ENCODE assay signal across 19 cellular contexts in the genomic region with DNA sequence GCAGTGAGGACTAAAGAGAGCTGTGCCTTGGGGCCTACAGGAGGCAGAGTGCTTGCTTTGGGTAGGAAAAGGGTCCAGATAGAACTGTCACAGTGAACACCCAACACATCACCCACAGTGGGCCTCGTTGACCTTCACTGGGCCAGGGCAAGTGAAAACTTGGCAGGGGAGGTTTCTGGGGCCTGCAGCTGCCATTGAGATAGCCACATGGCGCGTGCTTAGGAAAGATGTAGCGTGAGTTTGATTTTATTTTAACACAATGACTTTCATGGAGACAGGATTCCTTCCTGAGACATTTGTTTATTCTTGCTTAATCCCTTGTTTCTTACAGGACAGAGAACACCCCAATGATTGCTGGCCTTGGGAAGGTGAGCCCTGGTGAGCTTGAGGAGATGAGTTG. TPM values are rescaled to one million over a fixed set of nuclear protein-coding genes. Genes with fewer than 3 reads are reported as not detected.
DNase-seq lines count a peak whose midpoint lies in the region; ATAC-seq, FAIRE-seq and TF ChIP-seq lines count a peak whose summit lies in the region.
"Had no signal": no experiment of that assay in that cellular context is flagged by ENCODE, and none has a peak within 500 bp of the region (broad histone marks: within the 10 kb centered on the region; RNA-seq: fewer than 3 reads in every experiment).

No MANE protein-coding gene starts in this region.

- TF ChIP-seq CTCF in right atrium auricular region (IDR thresholded peaks at IDR 0.05) (no peak), heart right ventricle (IDR thresholded peaks at IDR 0.05) (no peak), K562 (IDR thresholded peaks at IDR 0.05 in 2 of 3, conservative IDR thresholded peaks at IDR 0.05 in 1 of 3; ENCODE audit: insufficient read depth in 2 of 3, low read depth in 1 of 3, low read length in 3 of 3) (no peak), osteoblast (IDR thresholded peaks at IDR 0.05; ENCODE audit: extremely low read depth, low read depth, low read length) (no peak), glutamatergic neuron (IDR thresholded peaks at IDR 0.05; ENCODE audit: partially characterized antibody, unreplicated experiment) (no peak)

- H3K9me3 Mint-ChIP-seq in glutamatergic neuron (ENCODE audit: unreplicated experiment), result peaks cover 7% of the 10 kb centered on the region
- H3K9me3 Mint-ChIP-seq: IgD-negative memory B cell had no signal

- no peaks in the 10 kb centered on the region for H3K27me3 ChIP-seq in right atrium auricular region
- no peaks in the 10 kb centered on the region for H3K27me3 ChIP-seq in heart right ventricle
- H3K27me3 ChIP-seq in K562 (ENCODE audit: control insufficient read depth in 2 of 2, insufficient read depth in 2 of 2, low read length in 2 of 2), result no peaks in the 10 kb centered on the region
- H3K27me3 ChIP-seq in osteoblast (ENCODE audit: insufficient read depth, low read length), result no peaks in the 10 kb centered on the region
- H3K27me3 ChIP-seq: BE2C, Peyer's patch, SJCRH30 had no signal

- in situ Hi-C loops in K562 (cut with MboI), result no loop called here

- H2AFZ ChIP-seq in K562 (ENCODE audit: low read depth, low read length) (no peak overlapping the region), osteoblast (ENCODE audit: low read length) (no peak overlapping the region)

- TF ChIP-seq RAD21 in K562 (CRISPR knock-in tag; conservative IDR thresholded peaks at IDR 0.05 in 1 of 2, IDR thresholded peaks at IDR 0.05 in 1 of 2), result no peak

- peaks cover 3% of the 10 kb centered on the region for H3K4me1 Mint-ChIP-seq in glutamatergic neuron (ENCODE audit: low read depth, unreplicated experiment)

- no peak for TF ChIP-seq POLR2A in K562 (conservative IDR thresholded peaks at IDR 0.05)

- H3K79me2 ChIP-seq in K562 (ENCODE audit: control insufficient read depth, insufficient read depth, low read length), result no peaks in the 10 kb centered on the region
- no peaks in the 10 kb centered on the region for H3K79me2 ChIP-seq in osteoblast (ENCODE audit: insufficient read depth, low read length)

- peaks cover 10% of the 10 kb centered on the region for H3K27me3 Mint-ChIP-seq in glutamatergic neuron (ENCODE audit: unreplicated experiment)
- H3K27me3 Mint-ChIP-seq: IgD-negative memory B cell had no signal

- no peak for ATAC-seq in heart right ventricle
- no peak for ATAC-seq in K562

- no peak overlapping the region for H3K4me3 Mint-ChIP-seq in glutamatergic neuron (ENCODE audit: unreplicated experiment)
- H3K4me3 Mint-ChIP-seq: IgD-negative memory B cell had no signal

- POLR2A ChIA-PET in K562 (lab: Yijun Ruan, JAX) (interaction anchor here (1.1 to 1.7 kb wide), 3 partner anchors 10 to 14 kb away, joined by 3 to 4 read pairs (median 3); no protein-coding TSS in a partner anchor), HEK293T (lab: Yijun Ruan, JAX) (no interaction called here)

- H3K9me3 ChIP-seq in right atrium auricular region (no peaks in the 10 kb centered on the region), heart right ventricle (no peaks in the 10 kb centered on the region), K562 (replicated peaks; ENCODE audit: control insufficient read depth, insufficient read depth, low read depth, low read length) (no peaks in the 10 kb centered on the region), osteoblast (ENCODE audit: low read depth, low read length) (no peaks in the 10 kb centered on the region)
- H3K9me3 ChIP-seq: BE2C, Peyer's patch, SJCRH30 had no signal

- no peaks in the 10 kb centered on the region for H3K4me1 ChIP-seq in right atrium auricular region
- H3K4me1 ChIP-seq in heart right ventricle, result peaks cover 0 to 8% (median 0%) of the 10 kb centered on the region in 9 donors
- no peaks in the 10 kb centered on the region for H3K4me1 ChIP-seq in K562 (replicated peaks in 1 of 2; ENCODE audit: control insufficient read depth in 2 of 2, insufficient read depth in 2 of 2, low read length in 2 of 2)
- H3K4me1 ChIP-seq in osteoblast (ENCODE audit: insufficient read depth, low read length), result no peaks in the 10 kb centered on the region
- H3K4me1 ChIP-seq: BE2C, Peyer's patch, SJCRH30 had no signal

- TF ChIP-seq EP300 in K562 (IDR thresholded peaks at IDR 0.05; ENCODE audit: low read length), result no peak

- intact Hi-C loops in heart right ventricle (cut with DNase I) (no loop called here), K562 (cut with micrococcal nuclease) (no loop called here)

- no TSS peak for BruUV-seq in K562 (replicated peaks; lab: Mats Ljungman, UMichigan)

- H3K27ac ChIP-seq in right atrium auricular region (no peak overlapping the region), heart right ventricle (no peak overlapping the region), K562 (ENCODE audit: extremely low read depth, low read depth, low read length) (no peak overlapping the region), osteoblast (ENCODE audit: low read depth, low read length) (no peak overlapping the region)
- H3K27ac ChIP-seq: Peyer's patch, SJCRH30 had no signal

- H3K9me1 ChIP-seq in K562 (ENCODE audit: control insufficient read depth, insufficient read depth, low read length), result no peaks in the 10 kb centered on the region

- H3K9ac ChIP-seq in K562 (ENCODE audit: insufficient read depth in 1 of 2, low read depth in 2 of 2, low read length in 2 of 2), result no peak overlapping the region

- no peak overlapping the region for H3K27ac Mint-ChIP-seq in glutamatergic neuron (ENCODE audit: unreplicated experiment)

- no peaks in the 10 kb centered on the region for H4K20me1 ChIP-seq in K562 (replicated peaks; ENCODE audit: control insufficient read depth, insufficient read depth, low read length)
- H4K20me1 ChIP-seq in osteoblast (ENCODE audit: insufficient read depth, low read length), result no peaks in the 10 kb centered on the region

- no peak for FAIRE-seq in K562 (lab: Jason Lieb, UNC)

- no peak overlapping the region for H3K4me3 ChIP-seq in right atrium auricular region
- H3K4me3 ChIP-seq in heart right ventricle, result no peak overlapping the region
- no peak overlapping the region for H3K4me3 ChIP-seq in K562
- no peak overlapping the region for H3K4me3 ChIP-seq in osteoblast (ENCODE audit: insufficient read depth, low read length)
- H3K4me3 ChIP-seq: Peyer's patch, SJCRH30 had no signal

- no peaks in the 10 kb centered on the region for H3K36me3 ChIP-seq in right atrium auricular region
- peaks cover 0 to 11% (median 0%) of the 10 kb centered on the region in 9 donors for H3K36me3 ChIP-seq in heart right ventricle
- peaks cover 17% of the 10 kb centered on the region; the same call in 2 of the 3 replicates for H3K36me3 ChIP-seq in K562 (ENCODE audit: control insufficient read depth, insufficient read depth, low read length)
- no peaks in the 10 kb centered on the region for H3K36me3 ChIP-seq in osteoblast (ENCODE audit: insufficient read depth, low read length)

- DNase-seq in right atrium auricular region (ENCODE audit: low spot score) (peak; percentile 32), heart right ventricle (no peak), K562 (ENCODE audit: extremely low read depth in 1 of 4, low spot score in 3 of 4) (no peak), osteoblast (ENCODE audit: insufficient read length, low spot score, missing footprints) (peak; percentile 22), activated gamma-delta T cell (lab: John Stamatoyannopoulos, UW) (no peak), HEK293T (ENCODE audit: extremely low spot score) (no peak), glutamatergic neuron (no peak)
- DNase-seq: BE2C, DMS79, Karpas-422, NCI-H1417, NCI-H187, NCI-H446, NCI-H526, SJCRH30 had no signal

- no peaks in the 10 kb centered on the region for H3K36me3 Mint-ChIP-seq in glutamatergic neuron (ENCODE audit: unreplicated experiment)
- H3K36me3 Mint-ChIP-seq: IgD-negative memory B cell had no signal

- 87 to 95% methylated on average over 4 of the region's 4 CpGs for WGBS in heart right ventricle, 2 donors
- 87% methylated on average over 4 of the region's 4 CpGs for WGBS in K562 (ENCODE audit: insufficient coverage, low coverage, missing lambda C conversion rate)

- CTCF ChIA-PET in K562 (lab: Yijun Ruan, JAX; ENCODE audit: low intra/inter-chr PET ratio) (no interaction called here), HEK293T (lab: Yijun Ruan, JAX) (no interaction called here)

- no peak overlapping the region for H3K4me2 ChIP-seq in K562 (ENCODE audit: insufficient read depth, low read length)
- H3K4me2 ChIP-seq in osteoblast (ENCODE audit: insufficient read depth, low read length), result no peak overlapping the region

RNA-seq across cellular contexts. Expression of a gene that starts 9.3 kb away (rescaled TPM):
- 1 to 10 TPM in 1 of 2 donors, under 1 TPM in 1; 0.26 to 2.0 TPM for total RNA-seq in right atrium auricular region
- 1 to 10 TPM in 1 of 10 donors, under 1 TPM in 7, not detected in 2; 0.10 to 1.7 (median 0.38) TPM for total RNA-seq in heart right ventricle
- under 1 TPM; 0.01 to 0.29 TPM for polyA plus RNA-seq in heart right ventricle
- 0.30 TPM in 1 of 2 replicates, not detected in the other for total RNA-seq in K562 (2011; cell fraction: chromatin; rRNA removed; ENCODE audit: low replicate concordance)
- 0.26 and 0.33 TPM in 2 replicates for total RNA-seq in K562 (2011; cell fraction: nucleolus; rRNA removed)
- total RNA-seq in K562 (2011; cell fraction: nucleoplasm; rRNA removed), result 0.07 TPM in 1 of 2 replicates, not detected in the other
- total RNA-seq in K562 (2014; rRNA removed), result 0.04 and 0.09 TPM in 2 replicates
- not detected in 2 replicates for total RNA-seq in K562 (2014; rRNA removed; fragmentation: Illumina TruSeq; extraction: Trizol)
- total RNA-seq in K562 (2015; rRNA removed; fragmentation: Illumina TruSeq; extraction: Trizol), result 0.04 TPM in 2 replicates
- total RNA-seq in K562 (2021), result 0.04 and 0.09 TPM in 2 replicates
- polyA plus RNA-seq in K562 (2011; rRNA removed), result 0.04 and 0.07 TPM in 2 replicates
- polyA plus RNA-seq in K562 (2011; cell fraction: cytosol; rRNA removed), result 0.13 and 0.30 TPM in 2 replicates
- polyA plus RNA-seq in K562 (2011; cell fraction: nucleus; rRNA removed), result 0.28 and 0.55 TPM in 2 replicates
- 0.06 and 0.10 TPM in 2 replicates for polyA plus RNA-seq in K562 (2012)
- 0.03 and 0.08 TPM in 2 replicates for polyA plus RNA-seq in K562 (2014; fragmentation: Illumina TruSeq; extraction: Trizol)
- not detected for polyA plus RNA-seq in K562 (2014; fragmentation: Nextera tagmentation; extraction: Ambion mirVana)
- polyA plus RNA-seq in K562 (2014; rRNA removed), result 0.05 TPM in 1 of 2 replicates, not detected in the other
- polyA minus RNA-seq in K562 (2011; rRNA and poly(A)+ RNA removed), result not detected in 2 replicates
- polyA minus RNA-seq in K562 (2011; cell fraction: cytosol; rRNA and poly(A)+ RNA removed), result not detected in 2 replicates
- polyA minus RNA-seq in K562 (2011; cell fraction: nucleus; rRNA and poly(A)+ RNA removed), result 0.44 and 0.94 TPM in 2 replicates
- 1.8 and 9.8 TPM in 2 replicates for total RNA-seq in osteoblast
- 0.81 TPM for total RNA-seq in glutamatergic neuron (ENCODE audit: unreplicated experiment)
- total RNA-seq: M059J had no signal

RNA-seq across cellular contexts. Expression of a gene that starts 30.1 kb away (rescaled TPM):
- total RNA-seq in right atrium auricular region, result 10 to 100 TPM in 1 of 2 donors, 1 to 10 TPM in 1; 6.5 to 11.3 TPM
- total RNA-seq in heart right ventricle, result 10 to 100 TPM in 7 of 10 donors, 1 to 10 TPM in 3; 8.3 to 14.5 (median 11.4) TPM
- 10 to 100 TPM in 1 of 2 donors, 1 to 10 TPM in 1; 8.7 to 13.5 TPM for polyA plus RNA-seq in heart right ventricle
- total RNA-seq in K562 (2011; cell fraction: chromatin; rRNA removed; ENCODE audit: low replicate concordance), result 81.0 and 87.4 TPM in 2 replicates
- total RNA-seq in K562 (2011; cell fraction: nucleolus; rRNA removed), result 56.5 and 64.7 TPM in 2 replicates
- total RNA-seq in K562 (2011; cell fraction: nucleoplasm; rRNA removed), result 82.6 and 125 TPM in 2 replicates
- total RNA-seq in K562 (2014; rRNA removed), result 22.3 and 32.0 TPM in 2 replicates
- total RNA-seq in K562 (2014; rRNA removed; fragmentation: Illumina TruSeq; extraction: Trizol), result 18.7 and 21.1 TPM in 2 replicates
- total RNA-seq in K562 (2015; rRNA removed; fragmentation: Illumina TruSeq; extraction: Trizol), result 18.6 TPM in 2 replicates
- 32.2 and 38.2 TPM in 2 replicates for total RNA-seq in K562 (2021)
- 15.6 and 17.1 TPM in 2 replicates for polyA plus RNA-seq in K562 (2011; rRNA removed)
- 14.7 and 24.8 TPM in 2 replicates for polyA plus RNA-seq in K562 (2011; cell fraction: cytosol; rRNA removed)
- polyA plus RNA-seq in K562 (2011; cell fraction: nucleus; rRNA removed), result 41.4 and 66.7 TPM in 2 replicates
- polyA plus RNA-seq in K562 (2012), result 22.6 and 23.3 TPM in 2 replicates
- 20.8 and 26.7 TPM in 2 replicates for polyA plus RNA-seq in K562 (2014; fragmentation: Illumina TruSeq; extraction: Trizol)
- polyA plus RNA-seq in K562 (2014; fragmentation: Nextera tagmentation; extraction: Ambion mirVana), result 1 to 10 TPM; 2.6 to 4.1 TPM
- polyA plus RNA-seq in K562 (2014; rRNA removed), result 23.9 and 27.4 TPM in 2 replicates
- 15.6 and 16.8 TPM in 2 replicates for polyA minus RNA-seq in K562 (2011; rRNA and poly(A)+ RNA removed)
- polyA minus RNA-seq in K562 (2011; cell fraction: cytosol; rRNA and poly(A)+ RNA removed), result 15.5 and 16.5 TPM in 2 replicates
- polyA minus RNA-seq in K562 (2011; cell fraction: nucleus; rRNA and poly(A)+ RNA removed), result 26.5 and 33.8 TPM in 2 replicates
- 11.6 and 12.4 TPM in 2 replicates for total RNA-seq in osteoblast
- total RNA-seq in glutamatergic neuron (ENCODE audit: unreplicated experiment), result 44.0 TPM

RNA-seq across cellular contexts. Expression of a gene that starts 47.6 kb away (rescaled TPM):
- total RNA-seq in right atrium auricular region (10 to 100 TPM; 24.9 to 29.0 TPM), heart right ventricle (10 to 100 TPM; 18.9 to 30.1 (median 26.7) TPM), K562 (2014; rRNA removed) (not detected in 2 replicates), K562 (2014; rRNA removed; fragmentation: Illumina TruSeq; extraction: Trizol) (not detected in 2 replicates), K562 (2015; rRNA removed; fragmentation: Illumina TruSeq; extraction: Trizol) (not detected in 2 replicates), K562 (2021) (0.04 TPM in 1 of 2 replicates, not detected in the other), osteoblast (under 0.01 TPM in 2 replicates), glutamatergic neuron (ENCODE audit: unreplicated experiment) (3.5 TPM)
- polyA plus RNA-seq in heart right ventricle (1 to 10 TPM; 3.0 to 9.8 TPM), K562 (2011; rRNA removed) (0.03 TPM in 1 of 2 replicates, not detected in the other), K562 (2014; fragmentation: Illumina TruSeq; extraction: Trizol) (not detected in 2 replicates), K562 (2014; fragmentation: Nextera tagmentation; extraction: Ambion mirVana) (not detected), K562 (2014; rRNA removed) (not detected in 2 replicates)
- 0.21 TPM in 1 of 2 replicates, not detected in the other for total RNA-seq in K562 (2011; cell fraction: chromatin; rRNA removed; ENCODE audit: low replicate concordance)
- total RNA-seq in K562 (2011; cell fraction: nucleolus; rRNA removed), result 0.53 and 0.67 TPM in 2 replicates
- 0.07 TPM in 1 of 2 replicates, not detected in the other for total RNA-seq in K562 (2011; cell fraction: nucleoplasm; rRNA removed)
- polyA plus RNA-seq in K562 (2011; cell fraction: cytosol; rRNA removed), result 0.09 TPM in 1 of 2 replicates, not detected in the other
- polyA plus RNA-seq in K562 (2011; cell fraction: nucleus; rRNA removed), result 0.07 and 0.09 TPM in 2 replicates
- 0.03 and 0.06 TPM in 2 replicates for polyA plus RNA-seq in K562 (2012)
- not detected in 2 replicates for polyA minus RNA-seq in K562 (2011; rRNA and poly(A)+ RNA removed)
- not detected in 2 replicates for polyA minus RNA-seq in K562 (2011; cell fraction: cytosol; rRNA and poly(A)+ RNA removed)
- 0.11 and 0.13 TPM in 2 replicates for polyA minus RNA-seq in K562 (2011; cell fraction: nucleus; rRNA and poly(A)+ RNA removed)
- total RNA-seq: A673, M059J had no signal
- polyA plus RNA-seq: IgD-negative memory B cell had no signal

Comparison
In these comparisons a context has a peak if more than half of its experiments do, and no peak if none do; other contexts are left out.
1. DNase-seq: peak in right atrium auricular region (single experiment) and osteoblast (single experiment); none in heart right ventricle (0 of 2), K562 (0 of 4), activated gamma-delta T cell (single experiment), HEK293T (single experiment) and glutamatergic neuron (single experiment).